In genomic region chr9:105557804-105558610, GRCh38 we compare ENCODE assay signal across 8 cellular contexts. TPM values are rescaled to one million over a fixed set of nuclear protein-coding genes. Genes with fewer than 3 reads are reported as not detected.
DNase-seq lines count a peak whose midpoint lies in the region; ATAC-seq and TF ChIP-seq lines count a peak whose summit lies in the region.

Gene FKTN (plus strand): TSS chr9:105558131. CDS start chr9:105575033, 16,902 bp downstream.

- DNase-seq in KG1 (lab: John Stamatoyannopoulos, UW), result peak; percentile 73
- DNase-seq in RPMI8226, result peak; percentile 81
- DNase-seq in activated T-helper 1 cell treated with anti-CD3 and anti-CD28 coated beads, Interleukin-2, amount 50 U/mL, for 16 hours (ENCODE audit: low read depth in 1 of 2, low spot score in 1 of 2), result peak; percentile 42 to 58
- peak; percentile 72 for DNase-seq in fibroblast of peridontal ligament (ENCODE audit: extremely low read depth)
- peak; percentile 84 for DNase-seq in natural killer cell treated with Interleukin-12 subunit alpha and Interleukin-12 subunit beta and Interleukin-15 and Interleukin-18, amount 100 ng/mL, for 72 hours (ENCODE audit: low spot score)
- DNase-seq in stimulated activated naive CD8-positive, alpha-beta T cell treated with anti-CD3 and anti-CD28 coated beads, Interleukin-15, Interleukin-2, amounts not matched to agents 100 U/mL and 50 U/mL, for 24 hours, result peak; percentile 85

- H3K9me3 Mint-ChIP-seq in natural killer cell treated with Interleukin-12 subunit alpha and Interleukin-12 subunit beta and Interleukin-15 and Interleukin-18, amount 100 ng/mL, for 72 hours, result no peaks in the 10 kb centered on the region

- peaks cover 13% of the 10 kb centered on the region for H3K9me3 ChIP-seq in DOHH2 (ENCODE audit: control insufficient read depth, insufficient read depth, low read length)

- H3F3A ChIP-seq in DOHH2 (ENCODE audit: control insufficient read depth, insufficient read depth), result peaks cover 5% of the 10 kb centered on the region; the same call in 1 of the 2 replicates

- H3K4me3 Mint-ChIP-seq in natural killer cell treated with Interleukin-12 subunit alpha and Interleukin-12 subunit beta and Interleukin-15 and Interleukin-18, amount 100 ng/mL, for 72 hours, result peak within 1 kb of the TSS; percentile 95

- no peak within 1 kb of the TSS; the same call in 1 of the 2 replicates for H3K27ac ChIP-seq in DOHH2 (ENCODE audit: low read depth, low read length)

- H3K4me1 Mint-ChIP-seq in natural killer cell treated with Interleukin-12 subunit alpha and Interleukin-12 subunit beta and Interleukin-15 and Interleukin-18, amount 100 ng/mL, for 72 hours (ENCODE audit: low read depth in 2 of 2), result peaks cover 21% of the 10 kb centered on the region in 2 donors

- peaks cover 27% of the 10 kb centered on the region for H3K79me2 ChIP-seq in DOHH2 (ENCODE audit: control insufficient read depth, low read length)

- peak within 1 kb of the TSS; percentile 86 for H3K4me2 ChIP-seq in DOHH2 (ENCODE audit: low read length)

- no peaks in the 10 kb centered on the region for H3K27me3 ChIP-seq in DOHH2 (ENCODE audit: control insufficient read depth, low read length)

- peaks cover 13% of the 10 kb centered on the region for H3K4me1 ChIP-seq in DOHH2 (ENCODE audit: control insufficient read depth, low read length)

- H3K36me3 Mint-ChIP-seq in natural killer cell treated with Interleukin-12 subunit alpha and Interleukin-12 subunit beta and Interleukin-15 and Interleukin-18, amount 100 ng/mL, for 72 hours, result peaks cover 23% of the 10 kb centered on the region

- no peak for TF ChIP-seq CTCF in DOHH2 (IDR thresholded peaks at IDR 0.05; ENCODE audit: low read depth, low read length, poor library complexity, severe bottlenecking)

- H3K4me3 ChIP-seq in DOHH2 (ENCODE audit: low read length), result peak within 1 kb of the TSS; percentile 94

- peak; percentile 96 for ATAC-seq in GM21737 (IDR thresholded peaks at IDR 0.05; ENCODE audit: unreplicated experiment)
- peak; percentile 97 to 98 for ATAC-seq in natural killer cell treated with Interleukin-12 subunit alpha and Interleukin-12 subunit beta and Interleukin-15 and Interleukin-18, amount 100 ng/mL, for 72 hours
- ATAC-seq in stimulated activated naive CD8-positive, alpha-beta T cell treated with anti-CD3 and anti-CD28 coated beads, Interleukin-15, Interleukin-2, amounts not matched to agents 100 U/mL and 50 U/mL, for 24 hours, result peak; percentile 98

- H4K20me1 ChIP-seq in DOHH2 (ENCODE audit: control insufficient read depth, insufficient read depth, low read depth, low read length), result no peaks in the 10 kb centered on the region

- peak within 1 kb of the TSS; percentile 63 to 91 for H3K27ac Mint-ChIP-seq in natural killer cell treated with Interleukin-12 subunit alpha and Interleukin-12 subunit beta and Interleukin-15 and Interleukin-18, amount 100 ng/mL, for 72 hours

- H3K9me2 ChIP-seq in DOHH2 (replicated peaks; ENCODE audit: control insufficient read depth, low read length), result no peaks in the 10 kb centered on the region

- peaks cover 18% of the 10 kb centered on the region for H3K36me3 ChIP-seq in DOHH2 (ENCODE audit: control insufficient read depth, low read length)

- no peaks in the 10 kb centered on the region for H3K27me3 Mint-ChIP-seq in natural killer cell treated with Interleukin-12 subunit alpha and Interleukin-12 subunit beta and Interleukin-15 and Interleukin-18, amount 100 ng/mL, for 72 hours

RNA-seq across cellular contexts. Expression of gene FKTN, which starts in this region (rescaled TPM):
- total RNA-seq in natural killer cell treated with Interleukin-12 subunit alpha and Interleukin-12 subunit beta and Interleukin-15 and Interleukin-18, amount 100 ng/mL, for 72 hours, result 10 to 100 TPM; 18.6 to 26.2 TPM
